ENCODE assay signal across 8 cellular contexts in the genomic region with DNA sequence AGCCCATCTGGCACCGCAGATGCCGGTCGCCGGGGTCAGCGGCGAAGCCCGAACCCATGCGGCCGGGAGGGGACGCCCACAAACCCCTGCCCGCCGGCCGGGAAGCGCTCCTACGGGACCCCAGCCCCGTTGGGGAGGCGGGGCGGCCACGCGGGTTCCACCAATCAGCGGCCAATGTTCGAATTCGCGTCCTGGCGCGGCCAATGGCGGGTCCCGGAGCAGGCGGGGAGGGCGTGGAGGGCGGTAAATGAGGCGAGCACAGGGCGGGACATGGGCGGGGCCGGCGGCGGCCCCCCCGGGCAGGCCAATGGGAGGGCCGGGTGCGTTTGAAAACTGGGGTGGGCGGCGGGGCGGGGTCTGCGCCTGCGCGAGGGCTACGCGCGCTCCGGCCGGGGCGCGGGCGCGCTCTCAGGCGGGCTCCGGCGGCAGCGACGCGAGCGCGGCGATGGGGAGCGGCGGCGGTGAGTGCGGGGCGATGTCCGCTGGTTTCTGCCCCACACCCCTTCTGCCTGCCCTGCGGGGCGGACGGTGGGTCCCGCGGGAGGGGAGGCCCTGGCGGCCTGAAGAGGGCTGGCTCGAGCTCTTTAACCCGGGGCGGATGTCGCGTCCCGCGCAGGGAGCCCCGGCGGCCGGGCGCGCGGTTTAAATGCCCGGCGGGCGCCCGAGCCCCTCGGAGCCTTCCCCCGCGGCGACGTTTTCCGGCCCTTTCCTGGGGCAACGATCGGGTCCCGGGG. TPM values are rescaled to one million over a fixed set of nuclear protein-coding genes. Genes with fewer than 3 reads are reported as not detected.
A peak's percentile ranks its signal among the peaks of the same experiment; 100 is the strongest.
DNase-seq lines count a peak whose midpoint lies in the region; ATAC-seq and TF ChIP-seq lines count a peak whose summit lies in the region.

A gene with protein sequence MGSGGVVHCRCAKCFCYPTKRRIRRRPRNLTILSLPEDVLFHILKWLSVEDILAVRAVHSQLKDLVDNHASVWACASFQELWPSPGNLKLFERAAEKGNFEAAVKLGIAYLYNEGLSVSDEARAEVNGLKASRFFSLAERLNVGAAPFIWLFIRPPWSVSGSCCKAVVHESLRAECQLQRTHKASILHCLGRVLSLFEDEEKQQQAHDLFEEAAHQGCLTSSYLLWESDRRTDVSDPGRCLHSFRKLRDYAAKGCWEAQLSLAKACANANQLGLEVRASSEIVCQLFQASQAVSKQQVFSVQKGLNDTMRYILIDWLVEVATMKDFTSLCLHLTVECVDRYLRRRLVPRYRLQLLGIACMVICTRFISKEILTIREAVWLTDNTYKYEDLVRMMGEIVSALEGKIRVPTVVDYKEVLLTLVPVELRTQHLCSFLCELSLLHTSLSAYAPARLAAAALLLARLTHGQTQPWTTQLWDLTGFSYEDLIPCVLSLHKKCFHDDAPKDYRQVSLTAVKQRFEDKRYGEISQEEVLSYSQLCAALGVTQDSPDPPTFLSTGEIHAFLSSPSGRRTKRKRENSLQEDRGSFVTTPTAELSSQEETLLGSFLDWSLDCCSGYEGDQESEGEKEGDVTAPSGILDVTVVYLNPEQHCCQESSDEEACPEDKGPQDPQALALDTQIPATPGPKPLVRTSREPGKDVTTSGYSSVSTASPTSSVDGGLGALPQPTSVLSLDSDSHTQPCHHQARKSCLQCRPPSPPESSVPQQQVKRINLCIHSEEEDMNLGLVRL (plus strand): TSS at position 411 of the 734 bp plus-strand sequence. CDS start 35 bp downstream, at position 446.

- H3K27me3 ChIP-seq in BLaER1 = no peaks in the 10 kb centered on the region

- peak within 1 kb of the TSS; percentile 94 for H3K4me3 Mint-ChIP-seq in activated CD4-positive, alpha-beta T cell treated with anti-CD3 and anti-CD28 coated beads, Interleukin-2, amount 10 ng/mL, durations not matched to agents 7 days and 5 days

- H3K4me2 ChIP-seq in BLaER1 = peak within 1 kb of the TSS; percentile 98

- H3K36me3 ChIP-seq in BLaER1 = peaks cover 34% of the 10 kb centered on the region

- H3K27ac Mint-ChIP-seq in activated CD4-positive, alpha-beta T cell treated with anti-CD3 and anti-CD28 coated beads, Interleukin-2, amount 10 ng/mL, durations not matched to agents 7 days and 5 days = peak within 1 kb of the TSS; percentile 93

- ATAC-seq in HG03457 (IDR thresholded peaks at IDR 0.05; ENCODE audit: unreplicated experiment) = peak; percentile 74

- TF ChIP-seq CTCF in coronary artery (IDR thresholded peaks at IDR 0.05) = no peak

- CTCF ChIA-PET in activated CD4-positive, alpha-beta T cell treated with anti-CD3 and anti-CD28 coated beads, Interleukin-2, amount 10 ng/mL, durations not matched to agents 7 days and 5 days (lab: Charles Lee) = interaction anchor here (0.7 to 2.5 kb wide), 5 partner anchors 12 to 234 kb away, joined by 3 to 9 read pairs (median 5); no protein-coding TSS in a partner anchor

- H3K27me3 Mint-ChIP-seq in activated CD4-positive, alpha-beta T cell treated with anti-CD3 and anti-CD28 coated beads, Interleukin-2, amount 10 ng/mL, durations not matched to agents 7 days and 5 days = no peaks in the 10 kb centered on the region

- POLR2A ChIA-PET in activated CD4-positive, alpha-beta T cell treated with anti-CD3 and anti-CD28 coated beads, Interleukin-2, amount 10 ng/mL, durations not matched to agents 7 days and 5 days (lab: Charles Lee) = interaction anchor here (0.6 kb wide), 1 partner anchor 19 kb away, joined by 8 read pairs; no protein-coding TSS in a partner anchor

- no peaks in the 10 kb centered on the region for H3K9me3 ChIP-seq in BLaER1

- peaks cover 42% of the 10 kb centered on the region for H3K4me1 Mint-ChIP-seq in activated CD4-positive, alpha-beta T cell treated with anti-CD3 and anti-CD28 coated beads, Interleukin-2, amount 10 ng/mL, durations not matched to agents 7 days and 5 days

- H3K27ac ChIP-seq in BLaER1 (peak within 1 kb of the TSS; percentile 91), coronary artery (peak within 1 kb of the TSS; percentile 52 to 76)

- peak within 1 kb of the TSS; percentile 89 for H3K9ac ChIP-seq in BLaER1

- H3K4me1 ChIP-seq in BLaER1 = peaks cover 46% of the 10 kb centered on the region

- H3K4me3 ChIP-seq in BLaER1 (peak within 1 kb of the TSS; percentile 86), coronary artery (peak within 1 kb of the TSS; percentile 89)

- H3K36me3 Mint-ChIP-seq in activated CD4-positive, alpha-beta T cell treated with anti-CD3 and anti-CD28 coated beads, Interleukin-2, amount 10 ng/mL, durations not matched to agents 7 days and 5 days (ENCODE audit: low read depth) = peaks cover 30% of the 10 kb centered on the region

- DNase-seq in GM19240 (ENCODE audit: insufficient read length, low spot score) (peak; percentile 95), NCI-H524 treated with DMSO at 0.1 percent for 48 hours (lab: John Stamatoyannopoulos, UW) (peak; percentile 83), coronary artery (ENCODE audit: low spot score) (peak; percentile 97), left kidney (ENCODE audit: low read depth, low spot score) (peak; percentile 99)
- DNase-seq in activated CD4-positive, alpha-beta T cell treated with anti-CD3 and anti-CD28 coated beads, Interleukin-2, amount 10 ng/mL, durations not matched to agents 7 days and 5 days = peak; percentile 98
- peak; percentile 97 for DNase-seq in stimulated activated CD4-positive, alpha-beta T cell treated with anti-CD3 and anti-CD28 coated beads, Interleukin-1b, Interleukin-23, amount 100 ng/mL, for 48 hours

- H3K9me3 Mint-ChIP-seq in activated CD4-positive, alpha-beta T cell treated with anti-CD3 and anti-CD28 coated beads, Interleukin-2, amount 10 ng/mL, durations not matched to agents 7 days and 5 days = no peaks in the 10 kb centered on the region

- peaks cover 41% of the 10 kb centered on the region for H4K20me1 ChIP-seq in BLaER1

RNA-seq across cellular contexts. Expression of the gene that starts here (rescaled TPM):
- 100 to 1,000 TPM in 1 of 2 experiments, 10 to 100 TPM in 1; 99.3 to 101 TPM for total RNA-seq in activated CD4-positive, alpha-beta T cell treated with anti-CD3 and anti-CD28 coated beads, Interleukin-2, amount 10 ng/mL, durations not matched to agents 7 days and 5 days

Comparison
In these comparisons a context has a peak if more than half of its experiments do, and no peak if none do; other contexts are left out.
1. Peak in every context shown above with its lines: DNase-seq, ATAC-seq, H3K4me3 ChIP-seq and H3K27ac ChIP-seq.